In the genomic region with DNA sequence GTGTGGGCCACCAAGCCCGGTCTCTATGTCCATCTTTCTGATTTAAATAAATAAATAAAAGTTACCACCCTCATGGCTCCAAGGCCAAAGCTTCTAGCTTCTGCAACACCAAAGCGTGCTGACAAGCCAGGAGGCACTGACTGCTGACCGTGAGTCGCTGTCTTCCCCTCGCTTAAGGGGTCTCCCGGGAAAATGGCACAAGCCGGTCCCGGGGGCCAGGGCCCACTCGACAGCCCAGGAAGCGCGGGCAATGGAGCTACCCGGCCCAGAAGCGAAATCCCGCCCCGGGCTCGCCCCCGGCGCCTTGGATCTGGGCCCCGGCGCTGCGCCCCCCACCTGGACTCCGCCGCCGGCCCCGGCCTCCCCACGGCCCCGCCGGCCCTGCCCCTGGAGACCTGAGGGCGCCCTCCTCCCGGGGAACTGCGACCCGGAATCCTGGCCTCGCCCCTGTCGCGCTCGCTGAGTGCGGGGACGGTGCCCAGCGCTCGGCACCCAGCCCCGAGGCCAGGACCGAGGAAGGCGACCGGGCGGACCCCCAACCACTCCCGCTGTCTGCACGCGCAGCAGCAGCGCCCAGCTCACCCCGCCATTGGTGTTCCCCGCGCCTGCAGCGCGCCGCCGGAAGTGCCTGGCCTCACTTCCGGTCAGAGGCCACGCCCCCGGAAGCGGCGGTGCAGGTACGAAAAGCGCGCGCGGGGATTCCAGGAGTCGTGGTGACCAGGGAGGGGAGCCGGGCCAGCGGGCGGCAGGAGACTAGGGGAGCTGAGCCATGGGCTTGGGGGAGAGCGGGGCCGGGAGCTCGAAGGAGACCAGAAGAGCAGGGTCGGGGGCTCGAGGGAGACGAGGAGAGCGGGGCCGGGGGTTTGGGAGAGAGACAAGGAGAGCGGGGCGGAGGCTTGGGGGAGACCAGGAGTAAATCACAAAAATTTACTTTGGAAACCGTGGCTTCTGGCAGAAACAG, we compare ENCODE assay signal across 1 cellular context.
TF ChIP-seq lines count a peak whose summit lies in the region.

Gene MRM2, minus strand, starts transcription at position 626 of the 961 bp plus-strand sequence. Its CDS starts 36 bp downstream, at position 590.
Gene NUDT1, plus strand, starts transcription at position 647 of the 961 bp plus-strand sequence. CDS start 2,349 bp downstream, outside the sequence.

TF ChIP-seq in HepG2, 621 proteins besides CTCF, POLR2A, EP300 and RAD21 (continued from another document and continues in another):
- no peak for TF ChIP-seq CERS6 (CRISPR knock-in tag; IDR thresholded peaks at IDR 0.05)
- TF ChIP-seq ZNF577 (CRISPR knock-in tag; IDR thresholded peaks at IDR 0.05; ENCODE audit: borderline replicate concordance, low read depth), result no peak
- TF ChIP-seq CBFB (CRISPR knock-in tag; IDR thresholded peaks at IDR 0.05), result peak; percentile 79; the same call in 1 of the 2 replicates
- TF ChIP-seq ZNF83 (CRISPR knock-in tag; IDR thresholded peaks at IDR 0.05; ENCODE audit: borderline replicate concordance), result peak; percentile 45; the same call in 1 of the 2 replicates
- TF ChIP-seq, protein P1, sequence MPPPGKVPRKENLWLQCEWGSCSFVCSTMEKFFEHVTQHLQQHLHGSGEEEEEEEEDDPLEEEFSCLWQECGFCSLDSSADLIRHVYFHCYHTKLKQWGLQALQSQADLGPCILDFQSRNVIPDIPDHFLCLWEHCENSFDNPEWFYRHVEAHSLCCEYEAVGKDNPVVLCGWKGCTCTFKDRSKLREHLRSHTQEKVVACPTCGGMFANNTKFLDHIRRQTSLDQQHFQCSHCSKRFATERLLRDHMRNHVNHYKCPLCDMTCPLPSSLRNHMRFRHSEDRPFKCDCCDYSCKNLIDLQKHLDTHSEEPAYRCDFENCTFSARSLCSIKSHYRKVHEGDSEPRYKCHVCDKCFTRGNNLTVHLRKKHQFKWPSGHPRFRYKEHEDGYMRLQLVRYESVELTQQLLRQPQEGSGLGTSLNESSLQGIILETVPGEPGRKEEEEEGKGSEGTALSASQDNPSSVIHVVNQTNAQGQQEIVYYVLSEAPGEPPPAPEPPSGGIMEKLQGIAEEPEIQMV (CRISPR knock-in tag; IDR thresholded peaks at IDR 0.05; ENCODE audit: low read depth), result no peak
- TF ChIP-seq ZNF792 (CRISPR knock-in tag; IDR thresholded peaks at IDR 0.05), result 0 out of 2 replicates have a peak, but pooled peaks have one; percentile 66
- TF ChIP-seq ATRX (CRISPR knock-in tag; IDR thresholded peaks at IDR 0.05; ENCODE audit: borderline replicate concordance), result no peak
- TF ChIP-seq PCBP2 (optimal IDR thresholded peaks at IDR 0.05; ENCODE audit: low read depth, low read length, poor library complexity, severe bottlenecking), result no peak
- TF ChIP-seq, protein P2, sequence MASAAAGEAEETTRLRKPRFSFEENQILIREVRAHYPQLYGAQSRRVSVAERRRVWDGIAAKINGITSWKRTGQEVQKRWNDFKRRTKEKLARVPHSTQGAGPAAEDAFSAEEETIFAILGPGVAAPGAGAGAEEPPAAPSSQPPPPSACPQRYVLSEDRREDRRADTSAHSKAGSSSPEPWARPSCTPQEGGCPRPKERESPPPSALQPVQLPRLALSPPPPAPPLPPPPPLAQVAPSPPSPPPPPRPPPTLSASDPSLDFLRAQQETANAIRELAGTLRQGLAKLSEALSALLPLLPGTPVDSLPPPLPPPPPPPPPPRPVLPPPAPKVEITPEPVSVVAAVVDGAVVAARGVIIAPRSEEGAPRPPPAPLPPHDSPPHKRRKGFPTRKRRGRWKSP (CRISPR knock-in tag; IDR thresholded peaks at IDR 0.05), result peak; percentile 83; the same call in 1 of the 2 replicates
- peak; percentile 23; the same call in 1 of the 2 replicates for TF ChIP-seq MLX (CRISPR knock-in tag; IDR thresholded peaks at IDR 0.05)
- no peak for TF ChIP-seq CHD2 (IDR thresholded peaks at IDR 0.05; ENCODE audit: low read depth, low read length)
- TF ChIP-seq, protein P3, sequence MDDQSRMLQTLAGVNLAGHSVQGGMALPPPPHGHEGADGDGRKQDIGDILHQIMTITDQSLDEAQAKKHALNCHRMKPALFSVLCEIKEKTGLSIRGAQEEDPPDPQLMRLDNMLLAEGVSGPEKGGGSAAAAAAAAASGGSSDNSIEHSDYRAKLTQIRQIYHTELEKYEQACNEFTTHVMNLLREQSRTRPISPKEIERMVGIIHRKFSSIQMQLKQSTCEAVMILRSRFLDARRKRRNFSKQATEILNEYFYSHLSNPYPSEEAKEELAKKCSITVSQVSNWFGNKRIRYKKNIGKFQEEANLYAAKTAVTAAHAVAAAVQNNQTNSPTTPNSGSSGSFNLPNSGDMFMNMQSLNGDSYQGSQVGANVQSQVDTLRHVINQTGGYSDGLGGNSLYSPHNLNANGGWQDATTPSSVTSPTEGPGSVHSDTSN (CRISPR knock-in tag; IDR thresholded peaks at IDR 0.05; ENCODE audit: borderline replicate concordance), result no peak
- TF ChIP-seq, protein P4, sequence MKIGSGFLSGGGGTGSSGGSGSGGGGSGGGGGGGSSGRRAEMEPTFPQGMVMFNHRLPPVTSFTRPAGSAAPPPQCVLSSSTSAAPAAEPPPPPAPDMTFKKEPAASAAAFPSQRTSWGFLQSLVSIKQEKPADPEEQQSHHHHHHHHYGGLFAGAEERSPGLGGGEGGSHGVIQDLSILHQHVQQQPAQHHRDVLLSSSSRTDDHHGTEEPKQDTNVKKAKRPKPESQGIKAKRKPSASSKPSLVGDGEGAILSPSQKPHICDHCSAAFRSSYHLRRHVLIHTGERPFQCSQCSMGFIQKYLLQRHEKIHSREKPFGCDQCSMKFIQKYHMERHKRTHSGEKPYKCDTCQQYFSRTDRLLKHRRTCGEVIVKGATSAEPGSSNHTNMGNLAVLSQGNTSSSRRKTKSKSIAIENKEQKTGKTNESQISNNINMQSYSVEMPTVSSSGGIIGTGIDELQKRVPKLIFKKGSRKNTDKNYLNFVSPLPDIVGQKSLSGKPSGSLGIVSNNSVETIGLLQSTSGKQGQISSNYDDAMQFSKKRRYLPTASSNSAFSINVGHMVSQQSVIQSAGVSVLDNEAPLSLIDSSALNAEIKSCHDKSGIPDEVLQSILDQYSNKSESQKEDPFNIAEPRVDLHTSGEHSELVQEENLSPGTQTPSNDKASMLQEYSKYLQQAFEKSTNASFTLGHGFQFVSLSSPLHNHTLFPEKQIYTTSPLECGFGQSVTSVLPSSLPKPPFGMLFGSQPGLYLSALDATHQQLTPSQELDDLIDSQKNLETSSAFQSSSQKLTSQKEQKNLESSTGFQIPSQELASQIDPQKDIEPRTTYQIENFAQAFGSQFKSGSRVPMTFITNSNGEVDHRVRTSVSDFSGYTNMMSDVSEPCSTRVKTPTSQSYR (CRISPR knock-in tag; IDR thresholded peaks at IDR 0.05; ENCODE audit: borderline replicate concordance), result no peak
- peak; percentile 49 for TF ChIP-seq ELF3 (CRISPR knock-in tag; IDR thresholded peaks at IDR 0.05)
- TF ChIP-seq FOXC1 (CRISPR knock-in tag; IDR thresholded peaks at IDR 0.05; ENCODE audit: borderline replicate concordance), result no peak; the same call in 1 of the 2 replicates
- TF ChIP-seq PCBP1 (IDR thresholded peaks at IDR 0.05; ENCODE audit: borderline replicate concordance, low read depth, low read length), result peak; percentile 79; the same call in 1 of the 2 replicates
- no peak for TF ChIP-seq SNAPC2 (CRISPR knock-in tag; IDR thresholded peaks at IDR 0.05)
- no peak for TF ChIP-seq ZMYM3 (CRISPR knock-in tag; IDR thresholded peaks at IDR 0.05)
- TF ChIP-seq ZNF788 (CRISPR knock-in tag; IDR thresholded peaks at IDR 0.05; ENCODE audit: borderline replicate concordance), result no peak
- TF ChIP-seq JUN (CRISPR knock-in tag; IDR thresholded peaks at IDR 0.05), result no peak
- TF ChIP-seq ZNF510 (CRISPR knock-in tag; IDR thresholded peaks at IDR 0.05; ENCODE audit: low read depth), result no peak
- TF ChIP-seq TSC22D2 (CRISPR knock-in tag; IDR thresholded peaks at IDR 0.05; ENCODE audit: borderline replicate concordance), result 0 out of 2 replicates have a peak, but pooled peaks have one; percentile 62
- TF ChIP-seq ZNF446 (CRISPR knock-in tag; IDR thresholded peaks at IDR 0.05), result 0 out of 2 replicates have a peak, but pooled peaks have one; percentile 6
- TF ChIP-seq SP1 (IDR thresholded peaks at IDR 0.05), result no peak
- TF ChIP-seq SP1 (CRISPR knock-in tag; IDR thresholded peaks at IDR 0.05), result peak; percentile 97
- TF ChIP-seq SRF (IDR thresholded peaks at IDR 0.05; ENCODE audit: low read depth, low read length), result no peak
- TF ChIP-seq, protein P5, sequence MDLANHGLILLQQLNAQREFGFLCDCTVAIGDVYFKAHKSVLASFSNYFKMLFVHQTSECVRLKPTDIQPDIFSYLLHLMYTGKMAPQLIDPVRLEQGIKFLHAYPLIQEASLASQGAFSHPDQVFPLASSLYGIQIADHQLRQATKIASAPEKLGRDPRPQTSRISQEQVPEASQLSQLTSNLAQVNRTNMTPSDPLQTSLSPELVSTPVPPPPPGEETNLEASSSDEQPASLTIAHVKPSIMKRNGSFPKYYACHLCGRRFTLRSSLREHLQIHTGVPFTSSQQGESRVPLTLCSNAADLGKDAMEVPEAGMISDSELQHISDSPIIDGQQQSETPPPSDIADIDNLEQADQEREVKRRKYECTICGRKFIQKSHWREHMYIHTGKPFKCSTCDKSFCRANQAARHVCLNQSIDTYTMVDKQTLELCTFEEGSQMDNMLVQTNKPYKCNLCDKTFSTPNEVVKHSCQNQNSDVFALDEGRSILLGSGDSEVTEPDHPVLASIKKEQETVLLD (CRISPR knock-in tag; IDR thresholded peaks at IDR 0.05; ENCODE audit: low read depth), result 0 out of 2 replicates have a peak, but pooled peaks have one; percentile 51
- TF ChIP-seq, protein P6, sequence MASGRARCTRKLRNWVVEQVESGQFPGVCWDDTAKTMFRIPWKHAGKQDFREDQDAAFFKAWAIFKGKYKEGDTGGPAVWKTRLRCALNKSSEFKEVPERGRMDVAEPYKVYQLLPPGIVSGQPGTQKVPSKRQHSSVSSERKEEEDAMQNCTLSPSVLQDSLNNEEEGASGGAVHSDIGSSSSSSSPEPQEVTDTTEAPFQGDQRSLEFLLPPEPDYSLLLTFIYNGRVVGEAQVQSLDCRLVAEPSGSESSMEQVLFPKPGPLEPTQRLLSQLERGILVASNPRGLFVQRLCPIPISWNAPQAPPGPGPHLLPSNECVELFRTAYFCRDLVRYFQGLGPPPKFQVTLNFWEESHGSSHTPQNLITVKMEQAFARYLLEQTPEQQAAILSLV (CRISPR knock-in tag; IDR thresholded peaks at IDR 0.05; ENCODE audit: borderline replicate concordance), result peak; percentile 77
- no peak; the same call in none of the 2 replicates for TF ChIP-seq ZNF841 (CRISPR knock-in tag; IDR thresholded peaks at IDR 0.05; ENCODE audit: borderline replicate concordance)
- no peak for TF ChIP-seq ZHX1 (CRISPR knock-in tag; IDR thresholded peaks at IDR 0.05; ENCODE audit: low read depth)
- 0 out of 2 replicates have a peak, but pooled peaks have one; percentile 49 for TF ChIP-seq ZNF335 (CRISPR knock-in tag; IDR thresholded peaks at IDR 0.05)
- no peak for TF ChIP-seq TRAFD1 (CRISPR knock-in tag; IDR thresholded peaks at IDR 0.05; ENCODE audit: borderline replicate concordance)
- TF ChIP-seq, protein P7, sequence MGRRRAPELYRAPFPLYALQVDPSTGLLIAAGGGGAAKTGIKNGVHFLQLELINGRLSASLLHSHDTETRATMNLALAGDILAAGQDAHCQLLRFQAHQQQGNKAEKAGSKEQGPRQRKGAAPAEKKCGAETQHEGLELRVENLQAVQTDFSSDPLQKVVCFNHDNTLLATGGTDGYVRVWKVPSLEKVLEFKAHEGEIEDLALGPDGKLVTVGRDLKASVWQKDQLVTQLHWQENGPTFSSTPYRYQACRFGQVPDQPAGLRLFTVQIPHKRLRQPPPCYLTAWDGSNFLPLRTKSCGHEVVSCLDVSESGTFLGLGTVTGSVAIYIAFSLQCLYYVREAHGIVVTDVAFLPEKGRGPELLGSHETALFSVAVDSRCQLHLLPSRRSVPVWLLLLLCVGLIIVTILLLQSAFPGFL (CRISPR knock-in tag; IDR thresholded peaks at IDR 0.05), result no peak
- TF ChIP-seq ZFY (CRISPR knock-in tag; IDR thresholded peaks at IDR 0.05), result peak; percentile 89
- peak; percentile 100 for TF ChIP-seq SAP130 (CRISPR knock-in tag; IDR thresholded peaks at IDR 0.05; ENCODE audit: low read depth)
- no peak for TF ChIP-seq REXO4 (CRISPR knock-in tag; IDR thresholded peaks at IDR 0.05; ENCODE audit: borderline replicate concordance)
- TF ChIP-seq SALL1 (CRISPR knock-in tag; IDR thresholded peaks at IDR 0.05), result peak; percentile 65
- no peak for TF ChIP-seq MIER2 (CRISPR knock-in tag; IDR thresholded peaks at IDR 0.05)
